In genomic region chr1:218347316-218347712, GRCh38 we compare ENCODE assay signal across 9 cellular contexts. TPM values are rescaled to one million over a fixed set of nuclear protein-coding genes. Genes with fewer than 3 reads are reported as not detected.
A peak's percentile ranks its signal among the peaks of the same experiment; 100 is the strongest.
DNase-seq lines count a peak whose midpoint lies in the region; ATAC-seq and TF ChIP-seq lines count a peak whose summit lies in the region.
"Had no signal": no experiment of that assay in that cellular context is flagged by ENCODE, and none has a peak within 500 bp of the region (broad histone marks: within the 10 kb centered on the region; RNA-seq: fewer than 3 reads in every experiment).

No MANE protein-coding gene starts in this region.

- H4K20me1 ChIP-seq in DOHH2 (ENCODE audit: control insufficient read depth, insufficient read depth, low read depth, low read length) (no peaks in the 10 kb centered on the region), OCI-LY7 (ENCODE audit: insufficient read depth, low read length) (no peaks in the 10 kb centered on the region; the same call in 1 of the 2 replicates)

- no peak for TF ChIP-seq CTCF in DOHH2 (IDR thresholded peaks at IDR 0.05; ENCODE audit: low read depth, low read length, poor library complexity, severe bottlenecking)
- TF ChIP-seq CTCF in OCI-LY7 (conservative IDR thresholded peaks at IDR 0.05; ENCODE audit: low read length), result no peak
- peak; percentile 11 for TF ChIP-seq CTCF in fibroblast of villous mesenchyme (IDR thresholded peaks at IDR 0.05; ENCODE audit: insufficient read depth, low read depth, low read length)
- no peak for TF ChIP-seq CTCF in prostate gland (IDR thresholded peaks at IDR 0.05)

- H3K27ac ChIP-seq in DOHH2 (ENCODE audit: low read depth, low read length), result no peak overlapping the region
- no peak overlapping the region for H3K27ac ChIP-seq in OCI-LY7 (ENCODE audit: low read depth, low read length, poor library complexity, severe bottlenecking)
- peak overlapping the region; percentile 85 to 86 for H3K27ac ChIP-seq in prostate gland

- H3K9me2 ChIP-seq in DOHH2 (replicated peaks; ENCODE audit: control insufficient read depth, low read length) (no peaks in the 10 kb centered on the region), OCI-LY7 (ENCODE audit: insufficient read depth, low read length) (no peaks in the 10 kb centered on the region)

- peak overlapping the region; percentile 93 for H3K4me2 ChIP-seq in DOHH2 (ENCODE audit: low read length)
- peak overlapping the region; percentile 1; the same call in 1 of the 2 replicates for H3K4me2 ChIP-seq in OCI-LY7 (ENCODE audit: low read length)

- H3K27me3 ChIP-seq in DOHH2 (ENCODE audit: control insufficient read depth, low read length) (peaks cover 57% of the 10 kb centered on the region), prostate gland (replicated peaks; ENCODE audit: insufficient read depth) (no peaks in the 10 kb centered on the region)

- intact Hi-C loops in OCI-LY7 (cut with micrococcal nuclease; ENCODE audit: unreplicated experiment) (no loop called here), prostate gland (cut with DNase I) (loop anchor here (5.0 to 10.0 kb wide), 6 partner anchors 130 to 1037 kb away; no protein-coding TSS in a partner anchor)

- CTCF ChIA-PET in OCI-LY7 (lab: Charles Lee; ENCODE audit: unreplicated experiment), result no interaction called here

- no peaks in the 10 kb centered on the region for H3K36me3 ChIP-seq in DOHH2 (ENCODE audit: control insufficient read depth, low read length)
- peaks cover 13% of the 10 kb centered on the region for H3K36me3 ChIP-seq in OCI-LY7 (ENCODE audit: insufficient read depth, low read length)
- H3K36me3 ChIP-seq in prostate gland, result no peaks in the 10 kb centered on the region

- H3K4me1 ChIP-seq in DOHH2 (ENCODE audit: control insufficient read depth, low read length) (peaks cover 44% of the 10 kb centered on the region), OCI-LY7 (ENCODE audit: insufficient read depth, low read length, poor library complexity, severe bottlenecking) (peaks cover 5% of the 10 kb centered on the region), prostate gland (replicated peaks) (no peaks in the 10 kb centered on the region)

- ATAC-seq in HG02885 (IDR thresholded peaks at IDR 0.05; ENCODE audit: poor library complexity, unreplicated experiment) (no peak), HG03135 (IDR thresholded peaks at IDR 0.05; ENCODE audit: unreplicated experiment) (no peak), HG03196 (IDR thresholded peaks at IDR 0.05; ENCODE audit: unreplicated experiment) (no peak)

- H3K79me2 ChIP-seq in DOHH2 (ENCODE audit: control insufficient read depth, low read length) (no peaks in the 10 kb centered on the region), OCI-LY7 (ENCODE audit: insufficient read depth, low read depth, low read length) (no peaks in the 10 kb centered on the region)

- 0 out of 2 replicates have a peak, but pooled peaks cover 3% of the 10 kb centered on the region for H3F3A ChIP-seq in DOHH2 (ENCODE audit: control insufficient read depth, insufficient read depth)

- H3K4me3 ChIP-seq in DOHH2 (ENCODE audit: low read length) (peak overlapping the region; percentile 76), OCI-LY7 (ENCODE audit: low read depth, low read length, poor library complexity, severe bottlenecking) (no peak overlapping the region), fibroblast of villous mesenchyme (ENCODE audit: low read depth, low read length) (peak overlapping the region; percentile 81), prostate gland (peak overlapping the region; percentile 50 to 61)

- DNase-seq in OCI-LY7 (ENCODE audit: low spot score) (no peak), fibroblast of villous mesenchyme (ENCODE audit: low read depth) (peak; percentile 37), prostate gland (ENCODE audit: low spot score) (no peak), SIG-M5 (lab: John Stamatoyannopoulos, UW) (no peak)

- under 1% methylated on average over 15 of the region's 15 CpGs for WGBS in prostate gland

- BruUV-seq in OCI-LY7 (replicated peaks; lab: Mats Ljungman, UMichigan), result no TSS peak

- no peak overlapping the region for H2AFZ ChIP-seq in OCI-LY7 (ENCODE audit: low read length)

- no peak for TF ChIP-seq POLR2A in prostate gland (IDR thresholded peaks at IDR 0.05)

- POLR2A ChIA-PET in OCI-LY7 (lab: Charles Lee), result interaction anchor here (0.7 kb wide), 1 partner anchor 65 kb away, joined by 3 read pairs; no protein-coding TSS in a partner anchor

- H3K9me3 ChIP-seq in DOHH2 (ENCODE audit: control insufficient read depth, insufficient read depth, low read length), result no peaks in the 10 kb centered on the region
- no peaks in the 10 kb centered on the region for H3K9me3 ChIP-seq in OCI-LY7 (ENCODE audit: low read length)
- no peaks in the 10 kb centered on the region for H3K9me3 ChIP-seq in prostate gland

RNA-seq across cellular contexts. Expression of gene TGFB2, which starts 2.2 kb away (rescaled TPM):
- 0.03 TPM in 1 of 2 replicates, not detected in the other for total RNA-seq in OCI-LY7 (2014; rRNA removed; shearing (Covaris generic))
- total RNA-seq in OCI-LY7 (2022), result 0.11 TPM in 1 of 2 replicates, not detected in the other
- total RNA-seq in fibroblast of villous mesenchyme, result 28.0 and 36.3 TPM in 2 replicates
- 1 to 10 TPM; 7.8 to 9.6 TPM for total RNA-seq in prostate gland
- total RNA-seq: T-helper 2 cell treated with Interferon-gamma antibody and Interleukin-4, amounts not matched to agents 100 ng/mL and 5 ng/mL, for 36 hours had no signal

Comparison
In these comparisons a context has a peak if more than half of its experiments do, and no peak if none do; other contexts are left out.
1. H3K27ac ChIP-seq: peak in prostate gland (2 of 2); none in DOHH2 (single experiment) and OCI-LY7 (single experiment).
2. RNA of gene TGFB2, which starts 2.2 kb away (total RNA-seq): 28.0 to 36.3 TPM in fibroblast of villous mesenchyme and 7.8 to 9.6 TPM in prostate gland; 0.03 to 0.11 TPM in OCI-LY7; every median in the first group is over 4 times any median in the second.